8 cellular contexts compared by ENCODE assay signal in genomic region chr11:47642099-47642855, GRCh38. TPM values are rescaled to one million over a fixed set of nuclear protein-coding genes. Genes with fewer than 3 reads are reported as not detected.
DNase-seq lines count a peak whose midpoint lies in the region; ATAC-seq and TF ChIP-seq lines count a peak whose summit lies in the region.

TSS of gene MTCH2 (minus strand) at chr11:47642559. CDS start at chr11:47642465, 94 bp downstream.

- ATAC-seq in HG02571 (IDR thresholded peaks at IDR 0.05; ENCODE audit: unreplicated experiment), result peak; percentile 87

- H3K4me3 ChIP-seq in GM06990 (replicated peaks; ENCODE audit: low read depth, low read length) (peak within 1 kb of the TSS; percentile 72), NB4 (ENCODE audit: low read depth, low read length) (peak within 1 kb of the TSS; percentile 76), SK-N-MC (peak within 1 kb of the TSS; percentile 99)

- H3K9ac ChIP-seq in SK-N-MC (ENCODE audit: insufficient read length), result peak within 1 kb of the TSS; percentile 98

- TF ChIP-seq CTCF in GM06990 (IDR thresholded peaks at IDR 0.05; ENCODE audit: insufficient read depth, low read length, poor library complexity, severe bottlenecking) (peak; percentile 25), NB4 (IDR thresholded peaks at IDR 0.05; ENCODE audit: low read depth, low read length) (no peak)

- peak; percentile 81 for TF ChIP-seq POLR2A in NB4 (IDR thresholded peaks at IDR 0.05; ENCODE audit: extremely low read depth, insufficient read length)

- H3K27ac ChIP-seq in SK-N-MC (peak within 1 kb of the TSS; percentile 94), temporal lobe (ENCODE audit: low read depth, low read length) (peak within 1 kb of the TSS; percentile 91)

- peaks cover 2% of the 10 kb centered on the region for H3K36me3 ChIP-seq in GM06990 (ENCODE audit: control insufficient read depth, insufficient read depth, low read length)
- H3K36me3 ChIP-seq in SK-N-MC (ENCODE audit: insufficient read depth, low read length), result peaks cover 20% of the 10 kb centered on the region

- no peaks in the 10 kb centered on the region for H3K27me3 ChIP-seq in GM06990 (replicated peaks; ENCODE audit: control insufficient read depth, insufficient read depth, low read length)

- peak; percentile 98 for DNase-seq in GM06990 (ENCODE audit: extremely low read depth, insufficient read length)
- peak; percentile 98 for DNase-seq in NB4 (ENCODE audit: low read depth)
- DNase-seq in SK-N-MC (ENCODE audit: low read depth, low spot score), result peak; percentile 85
- DNase-seq in activated naive CD4-positive, alpha-beta T cell treated with anti-CD3 and anti-CD28 coated beads, Interleukin-2, amount 50 U/mL, for 16 hours, result peak; percentile 94
- DNase-seq in globus pallidus (ENCODE audit: low spot score), result peak; percentile 97
- DNase-seq in occipital lobe (lab: John Stamatoyannopoulos, UW), result peak; percentile 95

- H3K9me3 ChIP-seq in SK-N-MC (ENCODE audit: low read depth, low read length), result no peaks in the 10 kb centered on the region

RNA-seq across cellular contexts. Expression of gene MTCH2, which starts in this region (rescaled TPM):
- 89.2 TPM for total RNA-seq in occipital lobe
- 62.0 TPM for total RNA-seq in temporal lobe

Comparison
In these comparisons a context has a peak if more than half of its experiments do, and no peak if none do; other contexts are left out.
1. Peak in every context shown above with its lines: DNase-seq, ATAC-seq, H3K4me3 ChIP-seq and H3K27ac ChIP-seq.